9 cellular contexts compared by ENCODE assay signal in genomic region chr4:127856485-127857447, GRCh38. TPM values are rescaled to one million over a fixed set of nuclear protein-coding genes. Genes with fewer than 3 reads are reported as not detected.
DNase-seq lines count a peak whose midpoint lies in the region; ATAC-seq and TF ChIP-seq lines count a peak whose summit lies in the region.
"Had no signal": no experiment of that assay in that cellular context is flagged by ENCODE, and none has a peak within 500 bp of the region (broad histone marks: within the 10 kb centered on the region; RNA-seq: fewer than 3 reads in every experiment).

No MANE protein-coding gene starts in this region.

- H3K27ac Mint-ChIP-seq in activated T-helper 2 cell treated with anti-CD3 and anti-CD28 coated beads, Interferon-gamma antibody, Interleukin-2, Interleukin-4, amounts not matched to agents 10 μg/mL and 5 μg/mL and 100 μg/mL, durations not matched to agents 14 hours and 24 hours and 36 hours, result no peak overlapping the region
- H3K27ac Mint-ChIP-seq: activated naive CD8-positive, alpha-beta T cell treated with anti-CD3 and anti-CD28 coated beads, Interleukin-2, amount 10 ng/mL, durations not matched to agents 7 days and 5 days had no signal

- no peak for TF ChIP-seq CTCF in AG09319 (IDR thresholded peaks at IDR 0.05; ENCODE audit: low read depth, low read length)

- DNase-seq in AG09319 (ENCODE audit: extremely low read depth, low read depth) (peak; percentile 42), epidermal melanocyte (ENCODE audit: insufficient read length, low spot score) (peak; percentile 28), pons (ENCODE audit: low spot score) (no peak), superior temporal gyrus (ENCODE audit: extremely low spot score) (no peak), MV-4-11 (lab: John Stamatoyannopoulos, UW) (no peak)
- no peak for DNase-seq in activated T-helper 2 cell treated with anti-CD3 and anti-CD28 coated beads, Interferon-gamma antibody, Interleukin-2, Interleukin-4, amounts not matched to agents 10 μg/mL and 5 μg/mL and 100 μg/mL, durations not matched to agents 14 hours and 24 hours and 36 hours (ENCODE audit: low spot score)
- DNase-seq: activated naive CD8-positive, alpha-beta T cell treated with anti-CD3 and anti-CD28 coated beads, Interleukin-2, amount 10 ng/mL, durations not matched to agents 7 days and 5 days had no signal

- H3K36me3 Mint-ChIP-seq in activated T-helper 2 cell treated with anti-CD3 and anti-CD28 coated beads, Interferon-gamma antibody, Interleukin-2, Interleukin-4, amounts not matched to agents 10 μg/mL and 5 μg/mL and 100 μg/mL, durations not matched to agents 14 hours and 24 hours and 36 hours (ENCODE audit: low read depth), result peaks cover 12% of the 10 kb centered on the region

- intact Hi-C loops in activated T-helper 2 cell treated with anti-CD3 and anti-CD28 coated beads, Interferon-gamma antibody, Interleukin-2, Interleukin-4, amounts not matched to agents 10 μg/mL and 5 μg/mL and 100 μg/mL, durations not matched to agents 14 hours and 24 hours and 36 hours (cut with micrococcal nuclease), result no loop called here

- H3K9me3 Mint-ChIP-seq in activated T-helper 2 cell treated with anti-CD3 and anti-CD28 coated beads, Interferon-gamma antibody, Interleukin-2, Interleukin-4, amounts not matched to agents 10 μg/mL and 5 μg/mL and 100 μg/mL, durations not matched to agents 14 hours and 24 hours and 36 hours, result peaks cover 40% of the 10 kb centered on the region

- no peaks in the 10 kb centered on the region for H3K27me3 Mint-ChIP-seq in activated T-helper 2 cell treated with anti-CD3 and anti-CD28 coated beads, Interferon-gamma antibody, Interleukin-2, Interleukin-4, amounts not matched to agents 10 μg/mL and 5 μg/mL and 100 μg/mL, durations not matched to agents 14 hours and 24 hours and 36 hours (ENCODE audit: low read depth)
- H3K27me3 Mint-ChIP-seq: activated naive CD8-positive, alpha-beta T cell treated with anti-CD3 and anti-CD28 coated beads, Interleukin-2, amount 10 ng/mL, durations not matched to agents 7 days and 5 days had no signal

- no peak overlapping the region for H3K4me3 Mint-ChIP-seq in activated T-helper 2 cell treated with anti-CD3 and anti-CD28 coated beads, Interferon-gamma antibody, Interleukin-2, Interleukin-4, amounts not matched to agents 10 μg/mL and 5 μg/mL and 100 μg/mL, durations not matched to agents 14 hours and 24 hours and 36 hours (ENCODE audit: low read depth)
- H3K4me3 Mint-ChIP-seq: activated naive CD8-positive, alpha-beta T cell treated with anti-CD3 and anti-CD28 coated beads, Interleukin-2, amount 10 ng/mL, durations not matched to agents 7 days and 5 days had no signal

- peak; percentile 74 for ATAC-seq in GM19455 (IDR thresholded peaks at IDR 0.05; ENCODE audit: unreplicated experiment)
- ATAC-seq in HG03378 (IDR thresholded peaks at IDR 0.05; ENCODE audit: unreplicated experiment), result peak; percentile 85

- H3K4me1 Mint-ChIP-seq in activated T-helper 2 cell treated with anti-CD3 and anti-CD28 coated beads, Interferon-gamma antibody, Interleukin-2, Interleukin-4, amounts not matched to agents 10 μg/mL and 5 μg/mL and 100 μg/mL, durations not matched to agents 14 hours and 24 hours and 36 hours (ENCODE audit: low read depth), result peaks cover 3% of the 10 kb centered on the region

RNA-seq across cellular contexts. Expression of gene PLK4, which starts 23.9 kb away (rescaled TPM):
- 47.4 and 50.1 TPM in 2 replicates for total RNA-seq in activated T-helper 2 cell treated with anti-CD3 and anti-CD28 coated beads, Interferon-gamma antibody, Interleukin-2, Interleukin-4, amounts not matched to agents 10 μg/mL and 5 μg/mL and 100 μg/mL, durations not matched to agents 14 hours and 24 hours and 36 hours

Comparison
In these comparisons a context has a peak if more than half of its experiments do, and no peak if none do; other contexts are left out.
1. DNase-seq: peak in AG09319 (single experiment) and epidermal melanocyte (single experiment); none in pons (single experiment), activated T-helper 2 cell treated with anti-CD3 and anti-CD28 coated beads, Interferon-gamma antibody, Interleukin-2, Interleukin-4, amounts not matched to agents 10 μg/mL and 5 μg/mL and 100 μg/mL, durations not matched to agents 14 hours and 24 hours and 36 hours (single experiment), superior temporal gyrus (single experiment) and MV-4-11 (single experiment).